ENCODE assay signal across 9 cellular contexts in the genomic region with DNA sequence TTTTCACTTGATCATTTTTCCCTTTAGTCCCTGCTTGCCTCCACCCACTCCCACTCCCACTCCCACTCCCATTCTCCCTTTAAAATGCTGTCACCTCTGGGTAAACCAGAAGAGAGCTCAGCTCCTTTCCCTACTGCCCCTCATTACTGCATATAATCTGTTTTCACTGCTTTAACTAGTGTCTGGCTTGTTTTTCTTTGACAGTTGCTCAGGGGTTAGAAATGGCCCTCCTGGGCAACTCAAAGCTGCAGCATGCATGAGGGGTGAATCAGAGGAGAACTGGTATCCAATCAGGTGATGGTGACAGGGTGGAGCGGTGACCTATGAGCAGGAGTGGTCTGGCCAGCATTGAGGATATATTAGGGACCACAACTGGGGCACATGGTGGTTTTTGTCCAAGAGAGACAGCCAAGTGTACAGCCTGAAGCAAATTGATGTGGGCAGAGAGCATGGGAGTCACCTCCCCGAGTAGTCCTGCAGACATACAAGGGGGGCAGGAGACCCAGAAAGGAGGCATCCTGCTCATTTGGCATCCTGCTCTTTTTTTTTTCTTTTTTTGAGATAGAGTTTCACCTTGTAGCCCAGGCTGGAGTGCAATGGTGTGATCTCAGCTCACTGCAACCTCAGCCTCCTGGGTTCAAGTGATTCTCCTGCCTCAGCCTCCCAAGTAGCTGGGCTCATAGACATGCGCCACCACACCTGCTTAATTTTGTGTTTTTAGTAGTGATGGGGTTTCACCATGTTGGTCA. TPM values are rescaled to one million over a fixed set of nuclear protein-coding genes. Genes with fewer than 3 reads are reported as not detected.
DNase-seq lines count a peak whose midpoint lies in the region; ATAC-seq and TF ChIP-seq lines count a peak whose summit lies in the region.
"Had no signal": no experiment of that assay in that cellular context is flagged by ENCODE, and none has a peak within 500 bp of the region (broad histone marks: within the 10 kb centered on the region; RNA-seq: fewer than 3 reads in every experiment).

No MANE protein-coding gene starts in this region.

- peak; percentile 86 for DNase-seq in AG08396 (ENCODE audit: low spot score)
- peak; percentile 93 for DNase-seq in MG63
- DNase-seq in dermis blood vessel endothelial cell, result peak; percentile 23
- DNase-seq in nephron progenitor cell, result no peak
- no peak for DNase-seq in GM19240 (ENCODE audit: insufficient read length, low spot score)
- no peak for DNase-seq in activated CD4-positive, alpha-beta T cell treated with anti-CD3 and anti-CD28 coated beads, Interleukin-2, amount 10 ng/mL, durations not matched to agents 24 days and 14 days
- DNase-seq: activated CD4-positive, alpha-beta T cell treated with anti-CD3 and anti-CD28 coated beads, Interleukin-2, amount 50 U/mL, for 48 hours had no signal

- H3K9me3 Mint-ChIP-seq in nephron progenitor cell, result no peaks in the 10 kb centered on the region
- H3K9me3 Mint-ChIP-seq in activated CD4-positive, alpha-beta T cell treated with anti-CD3 and anti-CD28 coated beads, Interleukin-2, amount 10 ng/mL, durations not matched to agents 24 days and 14 days, result no peaks in the 10 kb centered on the region

- peak overlapping the region; percentile 44 for H3K27ac Mint-ChIP-seq in nephron progenitor cell
- H3K27ac Mint-ChIP-seq in activated CD4-positive, alpha-beta T cell treated with anti-CD3 and anti-CD28 coated beads, Interleukin-2, amount 10 ng/mL, durations not matched to agents 24 days and 14 days, result no peak overlapping the region

- H3K4me3 Mint-ChIP-seq in nephron progenitor cell, result peak overlapping the region; percentile 31
- H3K4me3 Mint-ChIP-seq in activated CD4-positive, alpha-beta T cell treated with anti-CD3 and anti-CD28 coated beads, Interleukin-2, amount 10 ng/mL, durations not matched to agents 24 days and 14 days, result no peak overlapping the region

- no peak for TF ChIP-seq CTCF in nephron progenitor cell (IDR thresholded peaks at IDR 0.05)

- no peaks in the 10 kb centered on the region for H3K27me3 ChIP-seq in MG63

- H3K4me1 Mint-ChIP-seq in nephron progenitor cell, result peaks cover 39% of the 10 kb centered on the region
- H3K4me1 Mint-ChIP-seq in activated CD4-positive, alpha-beta T cell treated with anti-CD3 and anti-CD28 coated beads, Interleukin-2, amount 10 ng/mL, durations not matched to agents 24 days and 14 days, result no peaks in the 10 kb centered on the region

- H3K4me3 ChIP-seq in MG63, result no peak overlapping the region

- H3K36me3 Mint-ChIP-seq in nephron progenitor cell (ENCODE audit: low read depth), result no peaks in the 10 kb centered on the region
- H3K36me3 Mint-ChIP-seq in activated CD4-positive, alpha-beta T cell treated with anti-CD3 and anti-CD28 coated beads, Interleukin-2, amount 10 ng/mL, durations not matched to agents 24 days and 14 days (ENCODE audit: low read depth), result no peaks in the 10 kb centered on the region

- no peaks in the 10 kb centered on the region for H3K9me3 ChIP-seq in MG63

- H3K36me3 ChIP-seq in MG63, result no peaks in the 10 kb centered on the region

- intact Hi-C loops in activated CD4-positive, alpha-beta T cell treated with anti-CD3 and anti-CD28 coated beads, Interleukin-2, amount 10 ng/mL, durations not matched to agents 24 days and 14 days (cut with micrococcal nuclease), result no loop called here

- H3K27me3 Mint-ChIP-seq in nephron progenitor cell (ENCODE audit: low read depth, poor library complexity), result no peaks in the 10 kb centered on the region
- peaks cover 5% of the 10 kb centered on the region for H3K27me3 Mint-ChIP-seq in activated CD4-positive, alpha-beta T cell treated with anti-CD3 and anti-CD28 coated beads, Interleukin-2, amount 10 ng/mL, durations not matched to agents 24 days and 14 days

- ATAC-seq in HG02885 (IDR thresholded peaks at IDR 0.05; ENCODE audit: poor library complexity, unreplicated experiment) (no peak), HG03045 (IDR thresholded peaks at IDR 0.05; ENCODE audit: unreplicated experiment) (no peak)

RNA-seq across cellular contexts. Expression of a gene that starts 42.7 kb away (rescaled TPM):
- total RNA-seq in MG63 (2014; rRNA removed; shearing (Covaris generic); ENCODE audit: low replicate concordance), result 40.0 and 46.4 TPM in 2 replicates
- 108 and 109 TPM in 2 replicates for total RNA-seq in dermis blood vessel endothelial cell
- 236 and 247 TPM in 2 replicates for total RNA-seq in activated CD4-positive, alpha-beta T cell treated with anti-CD3 and anti-CD28 coated beads, Interleukin-2, amount 10 ng/mL, durations not matched to agents 24 days and 14 days

Comparison
In these comparisons a context has a peak if more than half of its experiments do, and no peak if none do; other contexts are left out.
1. DNase-seq: peak in AG08396 (single experiment), MG63 (single experiment) and dermis blood vessel endothelial cell (single experiment); none in nephron progenitor cell (single experiment), GM19240 (single experiment) and activated CD4-positive, alpha-beta T cell treated with anti-CD3 and anti-CD28 coated beads, Interleukin-2, amount 10 ng/mL, durations not matched to agents 24 days and 14 days (single experiment).